Comparison of ENCODE assay signal across 22 cellular contexts in the genomic region with DNA sequence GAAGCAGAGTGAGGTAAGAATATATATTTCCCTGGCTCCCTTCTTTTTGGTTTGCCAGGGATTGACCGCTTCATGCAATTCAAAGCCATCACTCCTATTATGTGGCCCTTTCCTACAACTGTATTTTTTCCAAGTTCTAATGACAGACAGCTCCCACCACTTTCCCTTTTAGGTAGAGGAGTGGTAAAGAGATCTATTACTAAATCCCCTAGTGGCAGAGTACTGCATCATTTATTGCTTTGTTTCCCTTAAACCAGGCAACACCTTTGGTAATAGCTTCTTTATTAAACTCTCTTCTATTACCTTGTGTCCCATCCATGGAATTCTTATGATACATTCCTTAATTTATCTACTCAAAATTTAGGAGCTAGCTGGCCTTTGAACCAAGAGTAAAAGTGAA.
DNase-seq lines count a peak whose midpoint lies in the region; ATAC-seq, FAIRE-seq and TF ChIP-seq lines count a peak whose summit lies in the region.
"Had no signal": no experiment of that assay in that cellular context is flagged by ENCODE, and none has a peak within 500 bp of the region (broad histone marks: within the 10 kb centered on the region; RNA-seq: fewer than 3 reads in every experiment).

No MANE protein-coding gene starts in this region.

- no peak for FAIRE-seq in HTR-8/SVneo (lab: Jason Lieb, UNC)
- FAIRE-seq: colon had no signal

- H3K36me3 ChIP-seq in naive thymus-derived CD4-positive, alpha-beta T cell (ENCODE audit: control insufficient read depth in 2 of 3, insufficient read depth in 3 of 3, low read length in 3 of 3) = peaks cover 22 to 79% (median 33%) of the 10 kb centered on the region in 3 experiments

- intact Hi-C loops in activated T-helper 2 cell treated with anti-CD3 and anti-CD28 coated beads, Interferon-gamma antibody, Interleukin-2, Interleukin-4, amounts not matched to agents 10 μg/mL and 5 μg/mL and 100 μg/mL, durations not matched to agents 14 hours and 24 hours and 36 hours (cut with micrococcal nuclease) = no loop called here
- intact Hi-C loops in naive thymus-derived CD4-positive, alpha-beta T cell (cut with micrococcal nuclease) = no loop called here
- intact Hi-C loops in posterior cingulate gyrus (cut with DNase I) = no loop called here

- no peaks in the 10 kb centered on the region for H3K27me3 ChIP-seq in naive thymus-derived CD4-positive, alpha-beta T cell (ENCODE audit: control insufficient read depth in 2 of 2, insufficient read depth in 2 of 2, low read length in 2 of 2)
- H3K27me3 ChIP-seq: esophagus squamous epithelium, neutrophil had no signal

- peaks cover 11% of the 10 kb centered on the region for H3K4me1 Mint-ChIP-seq in activated T-helper 2 cell treated with anti-CD3 and anti-CD28 coated beads, Interferon-gamma antibody, Interleukin-2, Interleukin-4, amounts not matched to agents 10 μg/mL and 5 μg/mL and 100 μg/mL, durations not matched to agents 14 hours and 24 hours and 36 hours (ENCODE audit: low read depth)
- peaks cover 5 to 42% (median 32%) of the 10 kb centered on the region in 7 donors for H3K4me1 Mint-ChIP-seq in naive thymus-derived CD4-positive, alpha-beta T cell
- H3K4me1 Mint-ChIP-seq: mesothelial cell of epicardium had no signal

- no peaks in the 10 kb centered on the region for H3K9me3 Mint-ChIP-seq in activated T-helper 2 cell treated with anti-CD3 and anti-CD28 coated beads, Interferon-gamma antibody, Interleukin-2, Interleukin-4, amounts not matched to agents 10 μg/mL and 5 μg/mL and 100 μg/mL, durations not matched to agents 14 hours and 24 hours and 36 hours
- no peaks in the 10 kb centered on the region for H3K9me3 Mint-ChIP-seq in naive thymus-derived CD4-positive, alpha-beta T cell
- H3K9me3 Mint-ChIP-seq: effector memory CD8-positive, alpha-beta T cell; mesothelial cell of epicardium had no signal

- no peaks in the 10 kb centered on the region for H3K4me1 ChIP-seq in naive thymus-derived CD4-positive, alpha-beta T cell (ENCODE audit: control insufficient read depth in 2 of 2, insufficient read depth in 2 of 2, low read length in 2 of 2)
- H3K4me1 ChIP-seq: esophagus squamous epithelium had no signal

- DNase-seq in DMS53 (lab: John Stamatoyannopoulos, UW) (peak; percentile 9), DMS53 treated with DMSO at 0.1 percent for 48 hours (lab: John Stamatoyannopoulos, UW; ENCODE audit: unreplicated experiment) (no peak), GM12864 (ENCODE audit: low read depth) (no peak), SKM-1 (lab: John Stamatoyannopoulos, UW; ENCODE audit: unreplicated experiment) (no peak), HTR-8/SVneo (ENCODE audit: insufficient read length, low spot score) (no peak), posterior cingulate gyrus (no peak)
- DNase-seq in activated T-helper 2 cell treated with anti-CD3 and anti-CD28 coated beads, Interferon-gamma antibody, Interleukin-2, Interleukin-4, amounts not matched to agents 10 μg/mL and 5 μg/mL and 100 μg/mL, durations not matched to agents 14 hours and 24 hours and 36 hours (ENCODE audit: low spot score) = no peak
- no peak for DNase-seq in naive thymus-derived CD4-positive, alpha-beta T cell
- DNase-seq: activated CD4-positive, alpha-beta T cell treated with anti-CD3 and anti-CD28 coated beads for 4 hours; activated naive CD4-positive, alpha-beta T cell treated with Interleukin-2 at 50 U/mL for 16 hours; AML-193; Calu3; effector memory CD8-positive, alpha-beta T cell; esophagus squamous epithelium; left colon; NCI-H2107; NCI-H510A had no signal

- POLR2A ChIA-PET in naive thymus-derived CD4-positive, alpha-beta T cell (lab: Charles Lee) = no interaction called here

- no peak for ATAC-seq in naive thymus-derived CD4-positive, alpha-beta T cell
- ATAC-seq: effector memory CD8-positive, alpha-beta T cell; left colon; SK-N-SH treated with all-trans-retinoic acid at 6 μM for 48 hours had no signal

- H3K9me3 ChIP-seq in naive thymus-derived CD4-positive, alpha-beta T cell (ENCODE audit: control insufficient read depth in 2 of 3, low read length in 3 of 3) = no peaks in the 10 kb centered on the region
- H3K9me3 ChIP-seq: esophagus squamous epithelium, neutrophil had no signal

- no peak overlapping the region for H3K4me3 ChIP-seq in GM12864 (ENCODE audit: low read depth, low read length)
- no peak overlapping the region for H3K4me3 ChIP-seq in naive thymus-derived CD4-positive, alpha-beta T cell (ENCODE audit: low read length)
- H3K4me3 ChIP-seq: esophagus squamous epithelium had no signal

- no peak overlapping the region for H3K4me3 Mint-ChIP-seq in activated T-helper 2 cell treated with anti-CD3 and anti-CD28 coated beads, Interferon-gamma antibody, Interleukin-2, Interleukin-4, amounts not matched to agents 10 μg/mL and 5 μg/mL and 100 μg/mL, durations not matched to agents 14 hours and 24 hours and 36 hours (ENCODE audit: low read depth)
- H3K4me3 Mint-ChIP-seq in naive thymus-derived CD4-positive, alpha-beta T cell = no peak overlapping the region
- H3K4me3 Mint-ChIP-seq: effector memory CD8-positive, alpha-beta T cell; mesothelial cell of epicardium had no signal

- peak overlapping the region; percentile 5 for H3K27ac Mint-ChIP-seq in activated T-helper 2 cell treated with anti-CD3 and anti-CD28 coated beads, Interferon-gamma antibody, Interleukin-2, Interleukin-4, amounts not matched to agents 10 μg/mL and 5 μg/mL and 100 μg/mL, durations not matched to agents 14 hours and 24 hours and 36 hours
- peak overlapping the region in 8 of 9 donors; percentile 4 to 63 (median 45) for H3K27ac Mint-ChIP-seq in naive thymus-derived CD4-positive, alpha-beta T cell
- H3K27ac Mint-ChIP-seq: mesothelial cell of epicardium had no signal

- peak; percentile 14 for TF ChIP-seq CTCF in GM12864 (IDR thresholded peaks at IDR 0.05; ENCODE audit: low read depth, low read length, missing control alignments)

- CTCF ChIA-PET in naive thymus-derived CD4-positive, alpha-beta T cell (lab: Charles Lee) = interaction anchor here (0.5 kb wide), 1 partner anchor 1808 kb away, joined by 4 read pairs; no protein-coding TSS in a partner anchor

- no peaks in the 10 kb centered on the region for H3K27me3 Mint-ChIP-seq in activated T-helper 2 cell treated with anti-CD3 and anti-CD28 coated beads, Interferon-gamma antibody, Interleukin-2, Interleukin-4, amounts not matched to agents 10 μg/mL and 5 μg/mL and 100 μg/mL, durations not matched to agents 14 hours and 24 hours and 36 hours (ENCODE audit: low read depth)
- no peaks in the 10 kb centered on the region for H3K27me3 Mint-ChIP-seq in naive thymus-derived CD4-positive, alpha-beta T cell
- H3K27me3 Mint-ChIP-seq: effector memory CD8-positive, alpha-beta T cell had no signal

- H3K27ac ChIP-seq in naive thymus-derived CD4-positive, alpha-beta T cell (ENCODE audit: low read depth, low read length) = no peak overlapping the region
- H3K27ac ChIP-seq: 22Rv1, esophagus squamous epithelium, neutrophil had no signal

- H3K36me3 Mint-ChIP-seq in activated T-helper 2 cell treated with anti-CD3 and anti-CD28 coated beads, Interferon-gamma antibody, Interleukin-2, Interleukin-4, amounts not matched to agents 10 μg/mL and 5 μg/mL and 100 μg/mL, durations not matched to agents 14 hours and 24 hours and 36 hours (ENCODE audit: low read depth) = peaks cover 78% of the 10 kb centered on the region
- peaks cover 7 to 61% (median 34%) of the 10 kb centered on the region in 5 donors for H3K36me3 Mint-ChIP-seq in naive thymus-derived CD4-positive, alpha-beta T cell
